ENCODE assay signal across 8 cellular contexts in genomic region chr20:56391596-56392281, GRCh38. TPM values are rescaled to one million over a fixed set of nuclear protein-coding genes. Genes with fewer than 3 reads are reported as not detected.
DNase-seq lines count a peak whose midpoint lies in the region; ATAC-seq and TF ChIP-seq lines count a peak whose summit lies in the region.

Gene AURKA (minus strand): TSS chr20:56392215. CDS start chr20:56388197, 4,018 bp downstream.

- H3K4me3 Mint-ChIP-seq in CD4-positive, alpha-beta T cell = no peak within 1 kb of the TSS
- H3K4me3 Mint-ChIP-seq in activated naive CD8-positive, alpha-beta T cell treated with anti-CD3 and anti-CD28 coated beads for 36 hours = no peak within 1 kb of the TSS

- no peaks in the 10 kb centered on the region for H3K27me3 ChIP-seq in CD4-positive, alpha-beta T cell (ENCODE audit: control insufficient read depth, insufficient read depth, low read length)
- H3K27me3 ChIP-seq in iPS DF 6.9 (ENCODE audit: control insufficient read depth, insufficient read depth, low read length) = no peaks in the 10 kb centered on the region
- H3K27me3 ChIP-seq in stomach = no peaks in the 10 kb centered on the region

- CTCF ChIA-PET in CD4-positive, alpha-beta T cell (lab: Charles Lee) = interaction anchor here (1.0 to 1.4 kb wide), 2 partner anchors 9 to 77 kb away, joined by 4 to 6 read pairs; partner anchors contain the start of gene RTF2

- ATAC-seq in CD4-positive, alpha-beta T cell (ENCODE audit: poor library complexity) = peak; percentile 9
- ATAC-seq in GM19328 (IDR thresholded peaks at IDR 0.05; ENCODE audit: unreplicated experiment) (peak; percentile 20), HG03432 (IDR thresholded peaks at IDR 0.05; ENCODE audit: unreplicated experiment) (peak; percentile 46)

- no peak for TF ChIP-seq EP300 in stomach (IDR thresholded peaks at IDR 0.05)

- peak within 1 kb of the TSS; percentile 89 for H3K27ac ChIP-seq in CD4-positive, alpha-beta T cell (ENCODE audit: low read depth, low read length)
- H3K27ac ChIP-seq in iPS DF 6.9 (ENCODE audit: low read length) = no peak within 1 kb of the TSS
- H3K27ac ChIP-seq in stomach = peak within 1 kb of the TSS; percentile 88 to 94 (median 91)

- H3K36me3 Mint-ChIP-seq in CD4-positive, alpha-beta T cell (ENCODE audit: low read depth) = peaks cover 23% of the 10 kb centered on the region
- H3K36me3 Mint-ChIP-seq in activated naive CD8-positive, alpha-beta T cell treated with anti-CD3 and anti-CD28 coated beads for 36 hours = peaks cover 39% of the 10 kb centered on the region

- peak in 1 of 10 experiments; percentile 7 for DNase-seq in CD4-positive, alpha-beta T cell
- no peak for DNase-seq in activated naive CD8-positive, alpha-beta T cell treated with anti-CD3 and anti-CD28 coated beads for 36 hours
- DNase-seq in iPS DF 6.9 (ENCODE audit: low read depth, low spot score) (no peak), stomach (no peak), DMS79 treated with DMSO at 0.1 percent for 48 hours (lab: John Stamatoyannopoulos, UW) (no peak), AML-193 (lab: John Stamatoyannopoulos, UW) (no peak)

- no peaks in the 10 kb centered on the region for H3K9me3 ChIP-seq in CD4-positive, alpha-beta T cell (ENCODE audit: control insufficient read depth, low read length)
- H3K9me3 ChIP-seq in iPS DF 6.9 (ENCODE audit: control insufficient read depth, insufficient read depth, low read length) (no peaks in the 10 kb centered on the region), stomach (no peaks in the 10 kb centered on the region)

- H3K27ac Mint-ChIP-seq in CD4-positive, alpha-beta T cell = no peak within 1 kb of the TSS
- H3K27ac Mint-ChIP-seq in activated naive CD8-positive, alpha-beta T cell treated with anti-CD3 and anti-CD28 coated beads for 36 hours = no peak within 1 kb of the TSS

- POLR2A ChIA-PET in CD4-positive, alpha-beta T cell (lab: Charles Lee) = interaction anchor here (0.7 to 3.1 kb wide), 21 partner anchors 9 to 1236 kb away, joined by 3 to 45 read pairs (median 4); partner anchors contain the start of genes CASS4, FAM210B and RTF2

- intact Hi-C loops in CD4-positive, alpha-beta T cell (cut with DNase I, micrococcal nuclease) = loop anchor here (1.0 to 10.0 kb wide), 6 partner anchors 21 to 2003 kb away; partner anchors contain the start of genes CASS4 (in 1 of the 2), RAE1 (in 1 of the 2) and RTF2 (in 1 of the 2)
- intact Hi-C loops in stomach (cut with DNase I; ENCODE audit: low total_unique reads) = no loop called here

- no peak for TF ChIP-seq POLR2A in stomach (IDR thresholded peaks at IDR 0.05)

- peaks cover 28% of the 10 kb centered on the region for H3K4me1 Mint-ChIP-seq in CD4-positive, alpha-beta T cell (ENCODE audit: low read depth)
- peaks cover 21% of the 10 kb centered on the region for H3K4me1 Mint-ChIP-seq in activated naive CD8-positive, alpha-beta T cell treated with anti-CD3 and anti-CD28 coated beads for 36 hours

- WGBS in iPS DF 6.9 (ENCODE audit: insufficient coverage, insufficient read length) = no CpG with 5 or more reads among the region's 37 CpGs
- WGBS in stomach, 5 donors = 0 to 1% (median 0%) methylated on average over 31 to 37 of the region's 37 CpGs

- peaks cover 6% of the 10 kb centered on the region; the same call in 1 of the 2 replicates for H3K36me3 ChIP-seq in iPS DF 6.9 (ENCODE audit: control insufficient read depth, insufficient read depth, low read length)
- H3K36me3 ChIP-seq in stomach = peaks cover 14 to 38% (median 17%) of the 10 kb centered on the region in 4 donors

- H3K27me3 Mint-ChIP-seq in CD4-positive, alpha-beta T cell = no peaks in the 10 kb centered on the region
- no peaks in the 10 kb centered on the region for H3K27me3 Mint-ChIP-seq in activated naive CD8-positive, alpha-beta T cell treated with anti-CD3 and anti-CD28 coated beads for 36 hours

- no peaks in the 10 kb centered on the region for H3K9me3 Mint-ChIP-seq in CD4-positive, alpha-beta T cell
- no peaks in the 10 kb centered on the region for H3K9me3 Mint-ChIP-seq in activated naive CD8-positive, alpha-beta T cell treated with anti-CD3 and anti-CD28 coated beads for 36 hours

- H3K4me3 ChIP-seq in iPS DF 6.9 (ENCODE audit: low read length) = peak within 1 kb of the TSS; percentile 86
- H3K4me3 ChIP-seq in stomach = peak within 1 kb of the TSS; percentile 64 to 85 (median 78)

- H3K4me1 ChIP-seq in iPS DF 6.9 (ENCODE audit: control insufficient read depth, insufficient read depth, low read length) = no peaks in the 10 kb centered on the region
- H3K4me1 ChIP-seq in stomach = peaks cover 28 to 39% (median 34%) of the 10 kb centered on the region in 4 donors

- no peak for TF ChIP-seq CTCF in CD4-positive, alpha-beta T cell (IDR thresholded peaks at IDR 0.05)
- TF ChIP-seq CTCF in stomach (IDR thresholded peaks at IDR 0.05) = no peak

RNA-seq across cellular contexts. Expression of gene AURKA, which starts in this region (rescaled TPM):
- under 1 TPM; 0.25 to 0.36 TPM for total RNA-seq in CD4-positive, alpha-beta T cell
- 10 to 100 TPM; 83.6 to 85.1 TPM for total RNA-seq in activated naive CD8-positive, alpha-beta T cell treated with anti-CD3 and anti-CD28 coated beads for 36 hours
- 10 to 100 TPM in 2 of 5 donors, 1 to 10 TPM in 2, under 1 TPM in 1; 0.45 to 27.7 (median 7.0) TPM for total RNA-seq in stomach
- 1 to 10 TPM; 5.1 to 8.3 (median 6.7) TPM for polyA plus RNA-seq in stomach

Comparison
In these comparisons a context has a peak if more than half of its experiments do, and no peak if none do; other contexts are left out.
1. Peak in ATAC-seq and H3K27ac ChIP-seq in CD4-positive, alpha-beta T cell; RNA of the gene not detected or under 1 TPM.